ENCODE assay signal across 17 cellular contexts in the genomic region with DNA sequence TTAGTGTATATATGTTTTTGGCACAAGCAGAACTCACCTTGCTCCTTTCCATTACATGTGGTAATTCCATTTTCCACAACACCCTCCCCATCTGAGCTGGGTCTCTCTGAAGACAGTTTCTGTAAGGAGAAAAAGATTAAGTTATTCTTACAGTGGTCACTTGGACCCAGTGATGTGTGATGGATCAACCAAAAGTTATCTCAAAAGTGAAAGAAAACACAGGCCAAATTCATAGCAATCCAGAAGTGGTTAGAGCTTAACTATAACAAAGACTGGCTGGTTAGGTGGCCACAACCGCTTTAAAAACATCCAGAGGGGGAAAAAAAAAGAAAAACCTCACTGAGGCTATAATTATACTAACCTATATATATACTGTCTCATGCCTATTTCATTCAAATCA.
A peak's percentile ranks its signal among the peaks of the same experiment; 100 is the strongest.
DNase-seq lines count a peak whose midpoint lies in the region; ATAC-seq, FAIRE-seq and TF ChIP-seq lines count a peak whose summit lies in the region.
"Had no signal": no experiment of that assay in that cellular context is flagged by ENCODE, and none has a peak within 500 bp of the region (broad histone marks: within the 10 kb centered on the region; RNA-seq: fewer than 3 reads in every experiment).

No MANE protein-coding gene starts in this region.

- no TSS peak for BruUV-seq in IMR-90 (replicated peaks; lab: Mats Ljungman, UMichigan)
- no TSS peak for BruUV-seq in endothelial cell of umbilical vein (replicated peaks; lab: Mats Ljungman, UMichigan)

- CTCF ChIA-PET in IMR-90 (lab: Yijun Ruan, JAX): interaction anchor here (1.0 to 1.5 kb wide), 3 partner anchors 14 to 111 kb away, joined by 3 to 4 read pairs (median 3); no protein-coding TSS in a partner anchor
- CTCF ChIA-PET in endothelial cell of umbilical vein (lab: Charles Lee): interaction anchor here (1.2 to 7.2 kb wide), 4 partner anchors 12 to 16 kb away, joined by 3 to 33 read pairs (median 4); no protein-coding TSS in a partner anchor

- peaks cover 41 to 87% of the 10 kb centered on the region in 2 experiments for H3K79me1 ChIP-seq in IMR-90 (ENCODE audit: low read depth in 1 of 2, low read length in 2 of 2)
- no peaks in the 10 kb centered on the region for H3K79me1 ChIP-seq in neuronal stem cell (ENCODE audit: low read depth, low read length)

- no peak overlapping the region for H3K4me3 Mint-ChIP-seq in nephron progenitor cell
- H3K4me3 Mint-ChIP-seq: B cell; CD4-positive, CD25-positive, alpha-beta regulatory T cell had no signal

- in situ Hi-C loops in IMR-90 (cut with MboI; ENCODE audit: low sequenced_read_pairs): no loop called here

- H4K20me1 ChIP-seq in IMR-90 (ENCODE audit: insufficient read depth, low read length) (peaks cover 15% of the 10 kb centered on the region; the same call in 1 of the 2 replicates), endothelial cell of umbilical vein (replicated peaks; ENCODE audit: control insufficient read depth, extremely low read depth, insufficient read depth, low read length) (no peaks in the 10 kb centered on the region)

- H3K36me3 Mint-ChIP-seq in nephron progenitor cell (ENCODE audit: low read depth): peaks cover 67% of the 10 kb centered on the region

- peak overlapping the region; percentile 86 for H3K27ac ChIP-seq in ACC112 (ENCODE audit: low read depth, low read length)
- H3K27ac ChIP-seq in IMR-90 (ENCODE audit: insufficient read depth, low read length): no peak overlapping the region
- no peak overlapping the region for H3K27ac ChIP-seq in endothelial cell of umbilical vein (ENCODE audit: insufficient read depth, low read depth, low read length)
- H3K27ac ChIP-seq in neuronal stem cell (replicated peaks; ENCODE audit: low read length): no peak overlapping the region

- H3K4ac ChIP-seq in IMR-90 (ENCODE audit: low read depth, low read length): no peak overlapping the region; the same call in 1 of the 2 replicates
- no peak overlapping the region for H3K4ac ChIP-seq in neuronal stem cell (ENCODE audit: low read length)

- H3K27me3 Mint-ChIP-seq in nephron progenitor cell (ENCODE audit: low read depth, poor library complexity): peaks cover 5% of the 10 kb centered on the region
- H3K27me3 Mint-ChIP-seq: CD4-positive, CD25-positive, alpha-beta regulatory T cell had no signal

- TF ChIP-seq CTCF in IMR-90 (conservative IDR thresholded peaks at IDR 0.05; ENCODE audit: low read depth, low read length) (no peak), endothelial cell of umbilical vein (IDR thresholded peaks at IDR 0.05; ENCODE audit: extremely low read depth in 1 of 2, insufficient read depth in 1 of 2, low read depth in 1 of 2, low read length in 2 of 2) (no peak), nephron progenitor cell (IDR thresholded peaks at IDR 0.05) (no peak), lower leg skin (IDR thresholded peaks at IDR 0.05) (no peak)

- H3K18ac ChIP-seq in IMR-90 (ENCODE audit: low read depth, low read length): no peak overlapping the region
- no peak overlapping the region for H3K18ac ChIP-seq in neuronal stem cell (ENCODE audit: low read length)

- H3K4me3 ChIP-seq in ACC112 (ENCODE audit: low read depth, low read length): peak overlapping the region; percentile 27; the same call in 1 of the 2 replicates
- H3K4me3 ChIP-seq in IMR-90 (ENCODE audit: insufficient read depth, low read depth, low read length): no peak overlapping the region
- H3K4me3 ChIP-seq in endothelial cell of umbilical vein (replicated peaks in 1 of 3; ENCODE audit: insufficient read depth in 1 of 3, low read depth in 1 of 3, low read length in 3 of 3): no peak overlapping the region
- no peak overlapping the region for H3K4me3 ChIP-seq in neuronal stem cell (ENCODE audit: low read length in 2 of 2)
- no peak overlapping the region for H3K4me3 ChIP-seq in lower leg skin (ENCODE audit: low read depth, poor library complexity, severe bottlenecking)

- no peak overlapping the region for H3K9ac ChIP-seq in IMR-90 (ENCODE audit: low read depth, low read length)
- no peak overlapping the region for H3K9ac ChIP-seq in endothelial cell of umbilical vein (replicated peaks; ENCODE audit: extremely low read depth, insufficient read depth, low read length)
- H3K9ac ChIP-seq in neuronal stem cell (ENCODE audit: low read depth, low read length, poor library complexity): no peak overlapping the region

- H2AFZ ChIP-seq in ACC112 (ENCODE audit: low read length, unreplicated experiment): no peak overlapping the region
- H2AFZ ChIP-seq in IMR-90 (replicated peaks; ENCODE audit: low read length, poor library complexity): no peak overlapping the region
- H2AFZ ChIP-seq in endothelial cell of umbilical vein (ENCODE audit: low read depth, low read length): no peak overlapping the region
- no peak overlapping the region for H2AFZ ChIP-seq in neuronal stem cell (ENCODE audit: low read length)

- H3K36me3 ChIP-seq in ACC112 (ENCODE audit: insufficient read depth, low read length) (peaks cover 36% of the 10 kb centered on the region), IMR-90 (ENCODE audit: control insufficient read depth, insufficient read depth, low read length) (peaks cover 59% of the 10 kb centered on the region), endothelial cell of umbilical vein (ENCODE audit: control insufficient read depth in 2 of 2, extremely low read depth in 1 of 2, insufficient read depth in 2 of 2, low read length in 2 of 2) (peaks cover 35 to 44% of the 10 kb centered on the region in 2 experiments), neuronal stem cell (replicated peaks in 1 of 2; ENCODE audit: control insufficient read depth in 2 of 2, insufficient read depth in 2 of 2, low read length in 2 of 2) (peaks cover 7 to 25% of the 10 kb centered on the region in 2 donors)

- no peaks in the 10 kb centered on the region for H3K9me3 Mint-ChIP-seq in nephron progenitor cell
- H3K9me3 Mint-ChIP-seq: CD4-positive, CD25-positive, alpha-beta regulatory T cell had no signal

- peaks cover 39% of the 10 kb centered on the region for H3K9me1 ChIP-seq in IMR-90 (ENCODE audit: insufficient read depth, low read length)
- H3K9me1 ChIP-seq in endothelial cell of umbilical vein (replicated peaks; ENCODE audit: control insufficient read depth, extremely low read depth, insufficient read depth, low read length): no peaks in the 10 kb centered on the region

- peak overlapping the region; percentile 57 for H3K27ac Mint-ChIP-seq in nephron progenitor cell
- H3K27ac Mint-ChIP-seq: B cell had no signal

- no peak for TF ChIP-seq RAD21 in IMR-90 (IDR thresholded peaks at IDR 0.05; ENCODE audit: low read length)

- H3K56ac ChIP-seq in IMR-90 (ENCODE audit: extremely low read depth, insufficient read depth, low read length): no peak overlapping the region

- intact Hi-C loops in IMR-90 (cut with micrococcal nuclease): no loop called here
- intact Hi-C loops in endothelial cell of umbilical vein (cut with micrococcal nuclease): no loop called here
- intact Hi-C loops in lower leg skin (cut with DNase I; ENCODE audit: low total_unique reads): no loop called here

- TF ChIP-seq POLR2A in IMR-90 (IDR thresholded peaks at IDR 0.05; ENCODE audit: low read depth, low read length): no peak
- TF ChIP-seq POLR2A in endothelial cell of umbilical vein (IDR thresholded peaks at IDR 0.05; ENCODE audit: low read depth, low read length): no peak
- no peak for TF ChIP-seq POLR2A in lower leg skin (IDR thresholded peaks at IDR 0.05)

- peak; percentile 26 for FAIRE-seq in endothelial cell of umbilical vein (lab: Jason Lieb, UNC)
- FAIRE-seq: H54 had no signal

- peaks cover 63% of the 10 kb centered on the region for H3K4me1 Mint-ChIP-seq in nephron progenitor cell
- H3K4me1 Mint-ChIP-seq: B cell had no signal

- H2BK5ac ChIP-seq in IMR-90 (ENCODE audit: low read depth, low read length, poor library complexity, severe bottlenecking): peak overlapping the region; percentile 56
- no peak overlapping the region for H2BK5ac ChIP-seq in neuronal stem cell (ENCODE audit: low read length)

- H2BK15ac ChIP-seq in IMR-90 (ENCODE audit: low read depth, low read length): no peak overlapping the region
- no peak overlapping the region for H2BK15ac ChIP-seq in neuronal stem cell (ENCODE audit: low read length)

- ATAC-seq in IMR-90 (ENCODE audit: low read depth): no peak

- WGBS in IMR-90 (ENCODE audit: extremely low coverage in 2 of 2, insufficient read length in 1 of 2), 2 experiments: no CpG with 5 or more reads among the region's 1 CpG
- no CpG with 5 or more reads among the region's 1 CpG for WGBS in neuronal stem cell (ENCODE audit: extremely low coverage in 2 of 2, insufficient read length in 2 of 2, insufficient replicate concordance in 1 of 2), 2 donors
- WGBS in lower leg skin, 2 donors: 94 to 95% methylated on average over 1 of the region's 1 CpG

- H3K27me3 ChIP-seq in ACC112 (ENCODE audit: insufficient read depth, low read length) (no peaks in the 10 kb centered on the region), IMR-90 (ENCODE audit: control insufficient read depth, insufficient read depth, low read length) (no peaks in the 10 kb centered on the region), endothelial cell of umbilical vein (ENCODE audit: control insufficient read depth in 2 of 2, insufficient read depth in 2 of 2, low read length in 2 of 2) (no peaks in the 10 kb centered on the region), neuronal stem cell (ENCODE audit: control insufficient read depth in 3 of 3, insufficient read depth in 3 of 3, low read depth in 1 of 3, low read length in 3 of 3) (no peaks in the 10 kb centered on the region)

- 0 out of 4 replicates have a peak overlapping the region, but pooled peaks of 1 of the 2 experiments have one; percentile 3 for H4K8ac ChIP-seq in IMR-90 (ENCODE audit: low read depth in 2 of 2, low read length in 2 of 2)
- H4K8ac ChIP-seq in neuronal stem cell (ENCODE audit: low read depth, low read length): no peak overlapping the region

- H3K4me2 ChIP-seq in IMR-90 (ENCODE audit: low read depth, low read length) (no peak overlapping the region), endothelial cell of umbilical vein (ENCODE audit: insufficient read depth, low read length) (no peak overlapping the region), neuronal stem cell (ENCODE audit: insufficient read depth, low read length, poor library complexity, severe bottlenecking) (no peak overlapping the region)

- DNase-seq in IMR-90 (no peak), endothelial cell of umbilical vein (ENCODE audit: low read depth, low spot score) (no peak), nephron progenitor cell (no peak), neuronal stem cell (ENCODE audit: low spot score) (no peak), lower leg skin (ENCODE audit: low spot score in 2 of 2) (no peak), SKM-1 treated with dmso at 0.1 percent for 144 hours (lab: John Stamatoyannopoulos, UW; ENCODE audit: unreplicated experiment) (no peak), SK-N-DZ (ENCODE audit: low spot score) (no peak)
- DNase-seq: ACHN; Caco-2; CD4-positive, CD25-positive, alpha-beta regulatory T cell; DMS153; KG1; NCI-H1436 treated with DMSO at 0.1 percent for 48 hours; NCI-H2081 had no signal

- dilution Hi-C loops in IMR-90 (cut with HindIII; ENCODE audit: low sequenced_read_pairs, unreplicated experiment) (no loop called here), endothelial cell of umbilical vein (cut with MboI; ENCODE audit: extremely low pct_ligation_motif_present, low sequenced_read_pairs) (no loop called here)

- H4K5ac ChIP-seq in IMR-90 (ENCODE audit: low read depth, low read length): no peak overlapping the region; the same call in 1 of the 2 replicates

- H3K14ac ChIP-seq in IMR-90 (replicated peaks; ENCODE audit: low read depth, low read length) (no peak overlapping the region), neuronal stem cell (ENCODE audit: low read length) (no peak overlapping the region)

- H2BK12ac ChIP-seq in neuronal stem cell (ENCODE audit: low read length): no peak overlapping the region

- H3K9me3 ChIP-seq in IMR-90 (ENCODE audit: control insufficient read depth, insufficient read depth, low read length) (no peaks in the 10 kb centered on the region), endothelial cell of umbilical vein (replicated peaks; ENCODE audit: control insufficient read depth, insufficient read depth, low read length) (no peaks in the 10 kb centered on the region), neuronal stem cell (replicated peaks in 1 of 2; ENCODE audit: control insufficient read depth in 2 of 2, insufficient read depth in 1 of 2, low read depth in 1 of 2, low read length in 2 of 2) (no peaks in the 10 kb centered on the region)
- H3K9me3 ChIP-seq: Caco-2 had no signal

- H3K23ac ChIP-seq in IMR-90 (ENCODE audit: low read depth, low read length): no peak overlapping the region
- no peak overlapping the region for H3K23ac ChIP-seq in neuronal stem cell (ENCODE audit: low read depth, low read length, poor library complexity)

- no peak overlapping the region for H2AK9ac ChIP-seq in IMR-90 (replicated peaks; ENCODE audit: low read depth, low read length, poor library complexity)

- H2BK120ac ChIP-seq in IMR-90 (ENCODE audit: low read depth, low read length): no peak overlapping the region
- H2BK120ac ChIP-seq in neuronal stem cell (ENCODE audit: low read depth, low read length): no peak overlapping the region

- H3K4me1 ChIP-seq in ACC112 (ENCODE audit: control insufficient read depth, insufficient read depth, low read length, unreplicated experiment) (peaks cover 51% of the 10 kb centered on the region), IMR-90 (ENCODE audit: control insufficient read depth, insufficient read depth, low read length) (peaks cover 40% of the 10 kb centered on the region), endothelial cell of umbilical vein (ENCODE audit: control insufficient read depth, extremely low read depth, insufficient read depth, low read length) (peaks cover 11% of the 10 kb centered on the region), neuronal stem cell (ENCODE audit: control insufficient read depth in 2 of 2, insufficient read depth in 1 of 2, low read depth in 1 of 2, low read length in 2 of 2) (peaks cover 4 to 11% of the 10 kb centered on the region in 2 donors)
- H3K4me1 ChIP-seq: Caco-2 had no signal

- H2AK5ac ChIP-seq in IMR-90 (ENCODE audit: low read depth, low read length): no peak overlapping the region
- H2AK5ac ChIP-seq in neuronal stem cell (ENCODE audit: low read depth, low read length): no peak overlapping the region

- H3K79me2 ChIP-seq in ACC112 (ENCODE audit: control insufficient read depth, insufficient read depth, low read length, unreplicated experiment) (peaks cover 28% of the 10 kb centered on the region), endothelial cell of umbilical vein (ENCODE audit: control insufficient read depth, insufficient read depth, low read length) (peaks cover 39% of the 10 kb centered on the region)

- H2BK20ac ChIP-seq in IMR-90 (ENCODE audit: low read depth, low read length): no peak overlapping the region

- H4K91ac ChIP-seq in IMR-90 (ENCODE audit: insufficient read depth, low read depth, low read length) (no peak overlapping the region), neuronal stem cell (ENCODE audit: low read depth, low read length, poor library complexity) (no peak overlapping the region)

- POLR2A ChIA-PET in IMR-90 (lab: Charles Lee; ENCODE audit: unreplicated experiment) (no interaction called here), endothelial cell of umbilical vein (lab: Charles Lee) (no interaction called here)
